24 cellular contexts compared by ENCODE assay signal in genomic region chr9:129403743-129404620, GRCh38.
DNase-seq lines count a peak whose midpoint lies in the region; ATAC-seq, FAIRE-seq and TF ChIP-seq lines count a peak whose summit lies in the region.
"Had no signal": no experiment of that assay in that cellular context is flagged by ENCODE, and none has a peak within 500 bp of the region (broad histone marks: within the 10 kb centered on the region; RNA-seq: fewer than 3 reads in every experiment).

No MANE protein-coding gene starts in this region.

- H3K9me2 ChIP-seq in GM23338 (ENCODE audit: insufficient read depth), result no peaks in the 10 kb centered on the region

- H3K23ac ChIP-seq in H1 (ENCODE audit: insufficient read length), result no peak overlapping the region

- H3K27me3 Mint-ChIP-seq in neural progenitor cell (ENCODE audit: insufficient read depth, low read depth) (peaks cover 11% of the 10 kb centered on the region), GM23338 (ENCODE audit: insufficient read depth, low read depth, poor library complexity) (peaks cover 19% of the 10 kb centered on the region), progenitor cell of endocrine pancreas (peaks cover 22% of the 10 kb centered on the region)

- peak overlapping the region; percentile 1; the same call in 1 of the 2 replicates for H2BK5ac ChIP-seq in H1 (ENCODE audit: low read depth, low read length)

- H3K27ac Mint-ChIP-seq in neural progenitor cell (peak overlapping the region; percentile 83), GM23338 (no peak overlapping the region), progenitor cell of endocrine pancreas (no peak overlapping the region)
- H3K27ac Mint-ChIP-seq: activated CD4-positive, alpha-beta memory T cell treated with anti-CD3 and anti-CD28 coated beads, Interleukin-2, amount 10 ng/mL, durations not matched to agents 7 days and 5 days had no signal

- H3K4ac ChIP-seq in H1 (replicated peaks; ENCODE audit: insufficient read length, low read depth, low read length), result peak overlapping the region; percentile 19

- no peaks in the 10 kb centered on the region for H3K79me2 ChIP-seq in H1 (ENCODE audit: control insufficient read depth in 1 of 2, insufficient read depth in 2 of 2, low read length in 2 of 2)
- no peaks in the 10 kb centered on the region for H3K79me2 ChIP-seq in neural progenitor cell (ENCODE audit: low read depth)
- H3K79me2 ChIP-seq in GM23338 (replicated peaks; ENCODE audit: insufficient read depth), result no peaks in the 10 kb centered on the region

- no peak for FAIRE-seq in H1 (lab: Jason Lieb, UNC)

- H3K14ac ChIP-seq in H1 (ENCODE audit: insufficient read length), result no peak overlapping the region

- H3K4me3 Mint-ChIP-seq in neural progenitor cell (peak overlapping the region; percentile 12), GM23338 (no peak overlapping the region; the same call in 2 of the 3 replicates), progenitor cell of endocrine pancreas (ENCODE audit: low read depth) (no peak overlapping the region)
- H3K4me3 Mint-ChIP-seq: activated CD4-positive, alpha-beta memory T cell treated with anti-CD3 and anti-CD28 coated beads, Interleukin-2, amount 10 ng/mL, durations not matched to agents 7 days and 5 days had no signal

- H3K36me3 Mint-ChIP-seq in neural progenitor cell (no peaks in the 10 kb centered on the region), GM23338 (ENCODE audit: low read depth) (no peaks in the 10 kb centered on the region), progenitor cell of endocrine pancreas (ENCODE audit: insufficient read depth) (no peaks in the 10 kb centered on the region)

- H3K18ac ChIP-seq in H1 (ENCODE audit: extremely low read depth, low read length), result peak overlapping the region; percentile 10

- no peak overlapping the region for H3K9ac ChIP-seq in H1 (replicated peaks in 1 of 4; ENCODE audit: extremely low read depth in 1 of 4, low read depth in 3 of 4, low read length in 3 of 4)
- no peak overlapping the region for H3K9ac ChIP-seq in neural progenitor cell

- H3K4me3 ChIP-seq in right cardiac atrium (ENCODE audit: low read length) (no peak overlapping the region), heart right ventricle (no peak overlapping the region), H1 (ENCODE audit: extremely low read depth in 1 of 4, insufficient read depth in 2 of 4, low read depth in 3 of 4, low read length in 4 of 4) (no peak overlapping the region), neural progenitor cell (no peak overlapping the region), GM23338 (no peak overlapping the region)
- H3K4me3 ChIP-seq: breast epithelium, coronary artery, left lung, upper lobe of left lung had no signal

- peak overlapping the region; percentile 42; the same call in 1 of the 2 replicates for H4K8ac ChIP-seq in H1 (ENCODE audit: extremely low read depth, insufficient read depth, low read length)

- no peak overlapping the region for H3K56ac ChIP-seq in H1 (replicated peaks; ENCODE audit: insufficient read length, low read depth, low read length)

- H3K9me3 Mint-ChIP-seq in neural progenitor cell (peaks cover 2% of the 10 kb centered on the region), GM23338 (no peaks in the 10 kb centered on the region), progenitor cell of endocrine pancreas (ENCODE audit: low read depth) (no peaks in the 10 kb centered on the region)
- H3K9me3 Mint-ChIP-seq: activated CD4-positive, alpha-beta memory T cell treated with anti-CD3 and anti-CD28 coated beads, Interleukin-2, amount 10 ng/mL, durations not matched to agents 7 days and 5 days had no signal

- peak overlapping the region; percentile 97; the same call in 1 of the 2 replicates for H2BK15ac ChIP-seq in H1 (ENCODE audit: low read length)

- no peak overlapping the region for H3K4me2 ChIP-seq in H1 (ENCODE audit: insufficient read depth in 1 of 2, low read depth in 2 of 2, low read length in 2 of 2)
- peak overlapping the region; percentile 31 for H3K4me2 ChIP-seq in neural progenitor cell
- H3K4me2 ChIP-seq in GM23338, result no peak overlapping the region

- WGBS in right cardiac atrium, result 81% methylated on average over 10 of the region's 10 CpGs
- 86 to 87% methylated on average over 10 of the region's 10 CpGs for WGBS in heart right ventricle, 2 donors
- 71% methylated on average over 10 of the region's 10 CpGs; no CpG with 5 or more reads in 1 of the 2 experiments for WGBS in H1 (ENCODE audit: extremely low coverage in 1 of 2, insufficient coverage in 1 of 2, insufficient read length in 1 of 2, insufficient replicate concordance in 2 of 2, low coverage in 1 of 2, low lambda C conversion rate in 2 of 2, missing lambda C conversion rate in 1 of 2), 2 experiments

- CTCF ChIA-PET in H1 (lab: Charles Lee; ENCODE audit: partially characterized antibody), result interaction anchor here (0.6 to 1.8 kb wide), 6 partner anchors 53 to 651 kb away, joined by 3 to 4 read pairs (median 3); no protein-coding TSS in a partner anchor

- DNase-seq in right cardiac atrium (peak in 2 of 3 donors; percentile 39 to 56), heart right ventricle (no peak), H1 (ENCODE audit: low read depth in 1 of 2, low spot score in 2 of 2) (no peak), neural progenitor cell (ENCODE audit: low spot score) (no peak), SW 1271 (lab: John Stamatoyannopoulos, UW) (no peak), GM23338 (ENCODE audit: low spot score) (no peak), progenitor cell of endocrine pancreas (ENCODE audit: low spot score, unreplicated experiment) (no peak)
- DNase-seq: activated CD4-positive, alpha-beta memory T cell treated with anti-CD3 and anti-CD28 coated beads, Interleukin-2, amount 10 ng/mL, durations not matched to agents 7 days and 5 days; activated effector memory CD4-positive, alpha-beta T cell treated with Interleukin-2 at 50 U/mL for 16 hours; glutamatergic neuron; HCEC 1CT; Kasumi-1; NCI-H1694 treated with DMSO at 0.1 percent for 48 hours; NCI-H2171 treated with DMSO at 0.1 percent for 48 hours; NCI-H526 treated with DMSO at 0.1 percent for 48 hours; occipital lobe; retina; stimulated activated CD4-positive, alpha-beta T cell treated with anti-CD3 and anti-CD28 coated beads, Interleukin-12 subunit alpha, Interleukin-12 subunit beta, amount 100 ng/mL, for 4 hours; upper lobe of left lung had no signal

- peak overlapping the region; percentile 21 for H2BK120ac ChIP-seq in H1 (replicated peaks; ENCODE audit: low read depth, low read length)

- H3K4me1 ChIP-seq in right cardiac atrium (ENCODE audit: control insufficient read depth, insufficient read depth, low read length) (no peaks in the 10 kb centered on the region), heart right ventricle (peaks cover 6 to 31% (median 18%) of the 10 kb centered on the region in 9 donors), H1 (replicated peaks in 1 of 4; ENCODE audit: control insufficient read depth in 3 of 4, insufficient read depth in 4 of 4, low read length in 3 of 4) (peaks cover 5 to 50% (median 20%) of the 10 kb centered on the region in 4 experiments), neural progenitor cell (peaks cover 36% of the 10 kb centered on the region), GM23338 (ENCODE audit: insufficient read depth) (peaks cover 5% of the 10 kb centered on the region; the same call in 1 of the 2 replicates)
- H3K4me1 ChIP-seq: breast epithelium had no signal

- no peak for TF ChIP-seq EP300 in H1 (IDR thresholded peaks at IDR 0.05; ENCODE audit: borderline replicate concordance in 1 of 2, low read depth in 2 of 2, low read length in 2 of 2)

- H4K5ac ChIP-seq in H1 (ENCODE audit: insufficient read length, low read depth, low read length), result no peak overlapping the region

- peaks cover 3% of the 10 kb centered on the region; the same call in 1 of the 2 replicates for H3K23me2 ChIP-seq in H1 (ENCODE audit: low read depth, low read length)

- peak overlapping the region; percentile 39; the same call in 1 of the 2 replicates for H2AK5ac ChIP-seq in H1 (ENCODE audit: low read depth, low read length)

- intact Hi-C loops in right cardiac atrium (cut with DNase I), result no loop called here
- intact Hi-C loops in heart right ventricle (cut with DNase I), result loop anchor here in 1 of 10 donors (10.0 kb wide), 1 partner anchor 211 kb away; no protein-coding TSS in a partner anchor

- H3K27ac ChIP-seq in right cardiac atrium (ENCODE audit: low read length) (no peak overlapping the region), heart right ventricle (no peak overlapping the region), H1 (ENCODE audit: low read depth, low read length) (no peak overlapping the region), neural progenitor cell (no peak overlapping the region), GM23338 (ENCODE audit: low read depth) (no peak overlapping the region)
- H3K27ac ChIP-seq: C4-2B, left lung, upper lobe of left lung had no signal

- H3K36me3 ChIP-seq in heart right ventricle (no peaks in the 10 kb centered on the region), H1 (ENCODE audit: control insufficient read depth in 2 of 4, insufficient read depth in 4 of 4, low read length in 3 of 4) (no peaks in the 10 kb centered on the region), neural progenitor cell (no peaks in the 10 kb centered on the region), GM23338 (ENCODE audit: insufficient read depth) (no peaks in the 10 kb centered on the region)
- H3K36me3 ChIP-seq: breast epithelium, left lung, upper lobe of left lung had no signal

- no peak for TF ChIP-seq POLR2A in H1 (IDR thresholded peaks at IDR 0.05; ENCODE audit: control extremely low read depth in 1 of 2, low read depth in 2 of 2, low read length in 2 of 2)

- peaks cover 72% of the 10 kb centered on the region for H3K4me1 Mint-ChIP-seq in neural progenitor cell
- peaks cover 47% of the 10 kb centered on the region for H3K4me1 Mint-ChIP-seq in GM23338
- peaks cover 29% of the 10 kb centered on the region for H3K4me1 Mint-ChIP-seq in progenitor cell of endocrine pancreas (ENCODE audit: low read depth)
- H3K4me1 Mint-ChIP-seq: activated CD4-positive, alpha-beta memory T cell treated with anti-CD3 and anti-CD28 coated beads, Interleukin-2, amount 10 ng/mL, durations not matched to agents 7 days and 5 days had no signal

- POLR2A ChIA-PET in H1 (lab: Charles Lee; ENCODE audit: partially characterized antibody), result interaction anchor here (0.6 to 1.9 kb wide), 6 partner anchors 13 to 264 kb away, joined by 3 to 5 read pairs (median 3); no protein-coding TSS in a partner anchor

- no peak for TF ChIP-seq RAD21 in H1 (IDR thresholded peaks at IDR 0.05 in 1 of 2, conservative IDR thresholded peaks at IDR 0.05 in 1 of 2; ENCODE audit: low read depth in 2 of 2, low read length in 2 of 2)

- no peaks in the 10 kb centered on the region for H4K20me1 ChIP-seq in H1 (replicated peaks in 1 of 2; ENCODE audit: control insufficient read depth in 1 of 2, insufficient read depth in 2 of 2, low read length in 2 of 2)
- no peaks in the 10 kb centered on the region for H4K20me1 ChIP-seq in neural progenitor cell (ENCODE audit: low read depth)
- H4K20me1 ChIP-seq in GM23338 (replicated peaks; ENCODE audit: insufficient read depth), result no peaks in the 10 kb centered on the region

- H2AFZ ChIP-seq in H1 (ENCODE audit: low read length), result no peak overlapping the region
- H2AFZ ChIP-seq in neural progenitor cell (replicated peaks), result no peak overlapping the region
- H2AFZ ChIP-seq in GM23338, result no peak overlapping the region

- 0 out of 2 replicates have a peak overlapping the region, but pooled peaks have one; percentile 61 for H2BK20ac ChIP-seq in H1 (ENCODE audit: low read length)

- no peaks in the 10 kb centered on the region for H3K79me1 ChIP-seq in H1 (ENCODE audit: low read depth, low read length)

- TF ChIP-seq CTCF in heart right ventricle (IDR thresholded peaks at IDR 0.05), result no peak
- TF ChIP-seq CTCF in H1 (IDR thresholded peaks at IDR 0.05; ENCODE audit: control extremely low read depth in 1 of 3, insufficient read depth in 1 of 3, low read depth in 1 of 3, low read length in 3 of 3), result no peak
- TF ChIP-seq CTCF in neural progenitor cell (IDR thresholded peaks at IDR 0.05), result no peak
- no peak for TF ChIP-seq CTCF in GM23338 (conservative IDR thresholded peaks at IDR 0.05; ENCODE audit: low read depth in 2 of 2)
- TF ChIP-seq CTCF in progenitor cell of endocrine pancreas (IDR thresholded peaks at IDR 0.05; ENCODE audit: unreplicated experiment), result no peak

- H3F3A ChIP-seq in neural progenitor cell (ENCODE audit: low read depth) (peaks cover 21% of the 10 kb centered on the region), GM23338 (replicated peaks; ENCODE audit: low read depth) (no peaks in the 10 kb centered on the region)

- H2BK12ac ChIP-seq in H1 (ENCODE audit: low read depth, low read length), result peak overlapping the region; percentile 10; the same call in 1 of the 2 replicates

- no peaks in the 10 kb centered on the region for H3K27me3 ChIP-seq in right cardiac atrium (ENCODE audit: control insufficient read depth, insufficient read depth)
- H3K27me3 ChIP-seq in heart right ventricle, result no peaks in the 10 kb centered on the region
- peaks cover 0 to 3% (median 0%) of the 10 kb centered on the region in 4 experiments; a peak in 1 of 7 replicates for H3K27me3 ChIP-seq in H1 (replicated peaks in 1 of 4; ENCODE audit: control insufficient read depth in 3 of 4, extremely low read depth in 1 of 4, insufficient read depth in 3 of 4, low read length in 3 of 4)
- no peaks in the 10 kb centered on the region for H3K27me3 ChIP-seq in neural progenitor cell
- H3K27me3 ChIP-seq in GM23338 (ENCODE audit: insufficient read depth), result peaks cover 7% of the 10 kb centered on the region; the same call in 1 of the 2 replicates
- H3K27me3 ChIP-seq: breast epithelium, left lung, upper lobe of left lung had no signal

- peak overlapping the region; percentile 84 for H4K91ac ChIP-seq in H1 (replicated peaks; ENCODE audit: insufficient read length, low read length)

- H3K9me3 ChIP-seq in right cardiac atrium (ENCODE audit: control insufficient read depth, low read length), result no peaks in the 10 kb centered on the region
- no peaks in the 10 kb centered on the region for H3K9me3 ChIP-seq in heart right ventricle
- H3K9me3 ChIP-seq in H1 (ENCODE audit: insufficient read depth in 2 of 2, low read depth in 1 of 2, low read length in 1 of 2), result no peaks in the 10 kb centered on the region
- no peaks in the 10 kb centered on the region for H3K9me3 ChIP-seq in neural progenitor cell (ENCODE audit: low read depth)
- H3K9me3 ChIP-seq: breast epithelium, left lung, upper lobe of left lung had no signal

- ATAC-seq in right cardiac atrium, result no peak
- no peak for ATAC-seq in heart right ventricle
- ATAC-seq in HG02678 (IDR thresholded peaks at IDR 0.05; ENCODE audit: unreplicated experiment), result no peak
- no peak for ATAC-seq in GM23338
- ATAC-seq: left lung had no signal

Comparison
In these comparisons a context has a peak if more than half of its experiments do, and no peak if none do; other contexts are left out.
1. DNase-seq: peak in right cardiac atrium (2 of 3); none in heart right ventricle (0 of 2), H1 (0 of 2), neural progenitor cell (single experiment), SW 1271 (0 of 2), GM23338 (single experiment) and progenitor cell of endocrine pancreas (single experiment).